In the genomic region with DNA sequence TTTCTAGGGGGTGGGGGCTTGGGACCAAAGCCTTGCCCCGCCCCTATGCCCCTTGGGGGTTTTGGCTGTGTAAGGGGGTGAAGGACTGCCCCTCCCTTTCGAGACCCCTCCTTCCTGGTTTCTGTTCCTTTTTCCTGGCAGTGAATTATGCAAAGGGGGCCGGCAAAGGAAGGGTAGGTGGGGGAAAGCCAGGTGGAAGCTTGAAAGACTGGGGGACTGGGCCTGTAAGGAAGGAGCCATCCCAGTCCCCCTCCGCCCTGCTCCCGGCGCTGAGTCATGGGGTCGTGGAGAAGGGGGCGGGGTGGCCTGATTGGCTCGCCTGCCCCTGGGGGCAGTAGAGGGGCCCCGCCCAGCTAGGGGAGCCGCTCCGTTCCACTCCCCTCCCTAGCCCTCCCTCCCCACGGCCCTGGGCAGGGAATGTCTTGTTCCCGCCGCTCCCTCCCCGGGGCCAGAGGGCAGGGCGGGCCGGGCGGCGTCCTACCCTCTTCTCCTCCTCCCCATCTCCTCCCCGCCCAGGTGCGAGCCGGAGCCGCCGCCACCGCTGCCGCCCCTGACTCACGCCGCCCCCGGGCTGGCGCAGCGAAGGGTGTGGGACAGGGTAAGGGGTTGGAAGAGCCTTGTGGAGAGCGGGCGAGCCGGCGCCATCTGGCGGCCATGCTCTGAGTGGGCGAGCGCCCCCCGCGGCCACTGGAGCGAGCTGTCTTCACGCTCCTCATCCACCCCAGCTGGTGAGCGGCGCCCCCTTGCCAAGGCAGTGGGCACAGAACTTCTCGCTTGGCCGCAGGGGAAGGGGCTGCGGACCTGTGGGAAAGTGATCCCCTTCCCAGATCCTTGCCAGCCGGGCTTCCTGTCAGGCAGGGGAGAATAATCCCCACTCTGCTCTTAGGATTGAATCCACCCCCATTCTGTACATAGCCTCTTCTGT, we compare ENCODE assay signal across 1 cellular context.
A peak's percentile ranks its signal among the peaks of the same experiment; 100 is the strongest.
TF ChIP-seq lines count a peak whose summit lies in the region.

No MANE protein-coding gene starts in this region.

TF ChIP-seq in K562, 482 proteins besides CTCF, POLR2A, EP300 and RAD21 (continued from another document):
- TF ChIP-seq, protein P1, sequence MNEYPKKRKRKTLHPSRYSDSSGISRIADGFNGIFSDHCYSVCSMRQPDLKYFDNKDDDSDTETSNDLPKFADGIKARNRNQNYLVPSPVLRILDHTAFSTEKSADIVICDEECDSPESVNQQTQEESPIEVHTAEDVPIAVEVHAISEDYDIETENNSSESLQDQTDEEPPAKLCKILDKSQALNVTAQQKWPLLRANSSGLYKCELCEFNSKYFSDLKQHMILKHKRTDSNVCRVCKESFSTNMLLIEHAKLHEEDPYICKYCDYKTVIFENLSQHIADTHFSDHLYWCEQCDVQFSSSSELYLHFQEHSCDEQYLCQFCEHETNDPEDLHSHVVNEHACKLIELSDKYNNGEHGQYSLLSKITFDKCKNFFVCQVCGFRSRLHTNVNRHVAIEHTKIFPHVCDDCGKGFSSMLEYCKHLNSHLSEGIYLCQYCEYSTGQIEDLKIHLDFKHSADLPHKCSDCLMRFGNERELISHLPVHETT (CRISPR knock-in tag; conservative IDR thresholded peaks at IDR 0.05 in 1 of 2, IDR thresholded peaks at IDR 0.05 in 1 of 2) = 0 out of 4 replicates have a peak, but pooled peaks of 1 of the 2 experiments have one; percentile 54
- TF ChIP-seq ZNF124 (CRISPR knock-in tag; IDR thresholded peaks at IDR 0.05) (no peak), NFIX (CRISPR knock-in tag; IDR thresholded peaks at IDR 0.05; ENCODE audit: low read depth) (no peak), HMGN3 (IDR thresholded peaks at IDR 0.05; ENCODE audit: borderline replicate concordance, extremely low read depth, insufficient read length, low read depth, low read length) (peak; percentile 97), NR2C2 (CRISPR knock-in tag; IDR thresholded peaks at IDR 0.05) (peak; percentile 84), NR2C2 (tag; IDR thresholded peaks at IDR 0.05) (peak; percentile 72), CTBP1 (IDR thresholded peaks at IDR 0.05; ENCODE audit: borderline replicate concordance) (peak; percentile 99), ZNF224 (CRISPR knock-in tag; IDR thresholded peaks at IDR 0.05) (no peak), GATAD2A (IDR thresholded peaks at IDR 0.05) (peak; percentile 88), RNF2 (IDR thresholded peaks at IDR 0.05) (peak; percentile 76; the same call in 1 of the 2 replicates), ZNF316 (IDR thresholded peaks at IDR 0.05) (peak; percentile 65), PHB (CRISPR knock-in tag; IDR thresholded peaks at IDR 0.05) (no peak), MTA1 (IDR thresholded peaks at IDR 0.05; ENCODE audit: borderline replicate concordance) (peak; percentile 24; the same call in 1 of the 2 replicates), GABPA (tag; conservative IDR thresholded peaks at IDR 0.05; ENCODE audit: low read depth) (peak; percentile 42; the same call in 1 of the 2 replicates), LEF1 (IDR thresholded peaks at IDR 0.05) (0 out of 2 replicates have a peak, but pooled peaks have one; percentile 27), PHF20 (IDR thresholded peaks at IDR 0.05; ENCODE audit: partially characterized antibody) (peak; percentile 14), CREM (IDR thresholded peaks at IDR 0.05; ENCODE audit: low read depth) (peak; percentile 69; the same call in 1 of the 2 replicates), ESRRA (IDR thresholded peaks at IDR 0.05; ENCODE audit: borderline replicate concordance, low read depth) (peak; percentile 64; the same call in 1 of the 2 replicates), EP400 (IDR thresholded peaks at IDR 0.05) (peak; percentile 77; the same call in 1 of the 2 replicates), TFAM (CRISPR knock-in tag; conservative IDR thresholded peaks at IDR 0.05) (no peak), TAF1 (IDR thresholded peaks at IDR 0.05; ENCODE audit: control insufficient read depth, extremely low read depth, insufficient read depth, low read length, severe bottlenecking) (peak; percentile 45)
- TF ChIP-seq, protein P2, sequence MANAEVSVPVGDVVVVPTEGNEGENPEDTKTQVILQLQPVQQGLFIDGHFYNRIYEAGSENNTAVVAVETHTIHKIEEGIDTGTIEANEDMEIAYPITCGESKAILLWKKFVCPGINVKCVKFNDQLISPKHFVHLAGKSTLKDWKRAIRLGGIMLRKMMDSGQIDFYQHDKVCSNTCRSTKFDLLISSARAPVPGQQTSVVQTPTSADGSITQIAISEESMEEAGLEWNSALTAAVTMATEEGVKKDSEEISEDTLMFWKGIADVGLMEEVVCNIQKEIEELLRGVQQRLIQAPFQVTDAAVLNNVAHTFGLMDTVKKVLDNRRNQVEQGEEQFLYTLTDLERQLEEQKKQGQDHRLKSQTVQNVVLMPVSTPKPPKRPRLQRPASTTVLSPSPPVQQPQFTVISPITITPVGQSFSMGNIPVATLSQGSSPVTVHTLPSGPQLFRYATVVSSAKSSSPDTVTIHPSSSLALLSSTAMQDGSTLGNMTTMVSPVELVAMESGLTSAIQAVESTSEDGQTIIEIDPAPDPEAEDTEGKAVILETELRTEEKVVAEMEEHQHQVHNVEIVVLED (CRISPR knock-in tag; IDR thresholded peaks at IDR 0.05) = no peak; the same call in 1 of the 2 replicates
- TF ChIP-seq, protein P3, sequence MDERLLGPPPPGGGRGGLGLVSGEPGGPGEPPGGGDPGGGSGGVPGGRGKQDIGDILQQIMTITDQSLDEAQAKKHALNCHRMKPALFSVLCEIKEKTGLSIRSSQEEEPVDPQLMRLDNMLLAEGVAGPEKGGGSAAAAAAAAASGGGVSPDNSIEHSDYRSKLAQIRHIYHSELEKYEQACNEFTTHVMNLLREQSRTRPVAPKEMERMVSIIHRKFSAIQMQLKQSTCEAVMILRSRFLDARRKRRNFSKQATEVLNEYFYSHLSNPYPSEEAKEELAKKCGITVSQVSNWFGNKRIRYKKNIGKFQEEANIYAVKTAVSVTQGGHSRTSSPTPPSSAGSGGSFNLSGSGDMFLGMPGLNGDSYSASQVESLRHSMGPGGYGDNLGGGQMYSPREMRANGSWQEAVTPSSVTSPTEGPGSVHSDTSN (CRISPR knock-in tag; IDR thresholded peaks at IDR 0.05; ENCODE audit: low read depth) = no peak
- TF ChIP-seq, protein P3 (tag; conservative IDR thresholded peaks at IDR 0.05; ENCODE audit: low read depth) = no peak
- TF ChIP-seq, protein P4, sequence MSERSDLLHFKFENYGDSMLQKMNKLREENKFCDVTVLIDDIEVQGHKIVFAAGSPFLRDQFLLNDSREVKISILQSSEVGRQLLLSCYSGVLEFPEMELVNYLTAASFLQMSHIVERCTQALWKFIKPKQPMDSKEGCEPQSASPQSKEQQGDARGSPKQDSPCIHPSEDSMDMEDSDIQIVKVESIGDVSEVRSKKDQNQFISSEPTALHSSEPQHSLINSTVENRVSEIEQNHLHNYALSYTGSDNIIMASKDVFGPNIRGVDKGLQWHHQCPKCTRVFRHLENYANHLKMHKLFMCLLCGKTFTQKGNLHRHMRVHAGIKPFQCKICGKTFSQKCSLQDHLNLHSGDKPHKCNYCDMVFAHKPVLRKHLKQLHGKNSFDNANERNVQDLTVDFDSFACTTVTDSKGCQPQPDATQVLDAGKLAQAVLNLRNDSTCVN (CRISPR knock-in tag; IDR thresholded peaks at IDR 0.05) = peak; percentile 11; the same call in 1 of the 2 replicates
- TF ChIP-seq, protein P5, sequence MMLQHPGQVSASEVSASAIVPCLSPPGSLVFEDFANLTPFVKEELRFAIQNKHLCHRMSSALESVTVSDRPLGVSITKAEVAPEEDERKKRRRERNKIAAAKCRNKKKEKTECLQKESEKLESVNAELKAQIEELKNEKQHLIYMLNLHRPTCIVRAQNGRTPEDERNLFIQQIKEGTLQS (IDR thresholded peaks at IDR 0.05) = peak; percentile 68
- TF ChIP-seq, protein P5 (CRISPR knock-in tag; conservative IDR thresholded peaks at IDR 0.05) = 0 out of 2 replicates have a peak, but pooled peaks have one; percentile 58
- TF ChIP-seq, protein P6, sequence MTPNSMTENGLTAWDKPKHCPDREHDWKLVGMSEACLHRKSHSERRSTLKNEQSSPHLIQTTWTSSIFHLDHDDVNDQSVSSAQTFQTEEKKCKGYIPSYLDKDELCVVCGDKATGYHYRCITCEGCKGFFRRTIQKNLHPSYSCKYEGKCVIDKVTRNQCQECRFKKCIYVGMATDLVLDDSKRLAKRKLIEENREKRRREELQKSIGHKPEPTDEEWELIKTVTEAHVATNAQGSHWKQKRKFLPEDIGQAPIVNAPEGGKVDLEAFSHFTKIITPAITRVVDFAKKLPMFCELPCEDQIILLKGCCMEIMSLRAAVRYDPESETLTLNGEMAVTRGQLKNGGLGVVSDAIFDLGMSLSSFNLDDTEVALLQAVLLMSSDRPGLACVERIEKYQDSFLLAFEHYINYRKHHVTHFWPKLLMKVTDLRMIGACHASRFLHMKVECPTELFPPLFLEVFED (CRISPR knock-in tag; conservative IDR thresholded peaks at IDR 0.05) = peak; percentile 64; the same call in 1 of the 2 replicates
- TF ChIP-seq, protein P7, sequence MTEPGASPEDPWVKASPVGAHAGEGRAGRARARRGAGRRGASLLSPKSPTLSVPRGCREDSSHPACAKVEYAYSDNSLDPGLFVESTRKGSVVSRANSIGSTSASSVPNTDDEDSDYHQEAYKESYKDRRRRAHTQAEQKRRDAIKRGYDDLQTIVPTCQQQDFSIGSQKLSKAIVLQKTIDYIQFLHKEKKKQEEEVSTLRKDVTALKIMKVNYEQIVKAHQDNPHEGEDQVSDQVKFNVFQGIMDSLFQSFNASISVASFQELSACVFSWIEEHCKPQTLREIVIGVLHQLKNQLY (CRISPR knock-in tag; conservative IDR thresholded peaks at IDR 0.05) = 0 out of 4 replicates have a peak, but pooled peaks of 1 of the 2 experiments have one; percentile 28
- TF ChIP-seq, protein P8, sequence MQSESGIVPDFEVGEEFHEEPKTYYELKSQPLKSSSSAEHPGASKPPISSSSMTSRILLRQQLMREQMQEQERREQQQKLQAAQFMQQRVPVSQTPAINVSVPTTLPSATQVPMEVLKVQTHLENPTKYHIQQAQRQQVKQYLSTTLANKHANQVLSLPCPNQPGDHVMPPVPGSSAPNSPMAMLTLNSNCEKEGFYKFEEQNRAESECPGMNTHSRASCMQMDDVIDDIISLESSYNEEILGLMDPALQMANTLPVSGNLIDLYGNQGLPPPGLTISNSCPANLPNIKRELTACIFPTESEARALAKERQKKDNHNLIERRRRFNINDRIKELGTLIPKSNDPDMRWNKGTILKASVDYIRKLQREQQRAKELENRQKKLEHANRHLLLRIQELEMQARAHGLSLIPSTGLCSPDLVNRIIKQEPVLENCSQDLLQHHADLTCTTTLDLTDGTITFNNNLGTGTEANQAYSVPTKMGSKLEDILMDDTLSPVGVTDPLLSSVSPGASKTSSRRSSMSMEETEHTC (IDR thresholded peaks at IDR 0.05) = peak; percentile 28; the same call in 1 of the 2 replicates
- TF ChIP-seq, protein P9, sequence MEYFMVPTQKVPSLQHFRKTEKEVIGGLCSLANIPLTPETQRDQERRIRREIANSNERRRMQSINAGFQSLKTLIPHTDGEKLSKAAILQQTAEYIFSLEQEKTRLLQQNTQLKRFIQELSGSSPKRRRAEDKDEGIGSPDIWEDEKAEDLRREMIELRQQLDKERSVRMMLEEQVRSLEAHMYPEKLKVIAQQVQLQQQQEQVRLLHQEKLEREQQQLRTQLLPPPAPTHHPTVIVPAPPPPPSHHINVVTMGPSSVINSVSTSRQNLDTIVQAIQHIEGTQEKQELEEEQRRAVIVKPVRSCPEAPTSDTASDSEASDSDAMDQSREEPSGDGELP (CRISPR knock-in tag; IDR thresholded peaks at IDR 0.05; ENCODE audit: borderline replicate concordance) = peak; percentile 96
- TF ChIP-seq, protein P10, sequence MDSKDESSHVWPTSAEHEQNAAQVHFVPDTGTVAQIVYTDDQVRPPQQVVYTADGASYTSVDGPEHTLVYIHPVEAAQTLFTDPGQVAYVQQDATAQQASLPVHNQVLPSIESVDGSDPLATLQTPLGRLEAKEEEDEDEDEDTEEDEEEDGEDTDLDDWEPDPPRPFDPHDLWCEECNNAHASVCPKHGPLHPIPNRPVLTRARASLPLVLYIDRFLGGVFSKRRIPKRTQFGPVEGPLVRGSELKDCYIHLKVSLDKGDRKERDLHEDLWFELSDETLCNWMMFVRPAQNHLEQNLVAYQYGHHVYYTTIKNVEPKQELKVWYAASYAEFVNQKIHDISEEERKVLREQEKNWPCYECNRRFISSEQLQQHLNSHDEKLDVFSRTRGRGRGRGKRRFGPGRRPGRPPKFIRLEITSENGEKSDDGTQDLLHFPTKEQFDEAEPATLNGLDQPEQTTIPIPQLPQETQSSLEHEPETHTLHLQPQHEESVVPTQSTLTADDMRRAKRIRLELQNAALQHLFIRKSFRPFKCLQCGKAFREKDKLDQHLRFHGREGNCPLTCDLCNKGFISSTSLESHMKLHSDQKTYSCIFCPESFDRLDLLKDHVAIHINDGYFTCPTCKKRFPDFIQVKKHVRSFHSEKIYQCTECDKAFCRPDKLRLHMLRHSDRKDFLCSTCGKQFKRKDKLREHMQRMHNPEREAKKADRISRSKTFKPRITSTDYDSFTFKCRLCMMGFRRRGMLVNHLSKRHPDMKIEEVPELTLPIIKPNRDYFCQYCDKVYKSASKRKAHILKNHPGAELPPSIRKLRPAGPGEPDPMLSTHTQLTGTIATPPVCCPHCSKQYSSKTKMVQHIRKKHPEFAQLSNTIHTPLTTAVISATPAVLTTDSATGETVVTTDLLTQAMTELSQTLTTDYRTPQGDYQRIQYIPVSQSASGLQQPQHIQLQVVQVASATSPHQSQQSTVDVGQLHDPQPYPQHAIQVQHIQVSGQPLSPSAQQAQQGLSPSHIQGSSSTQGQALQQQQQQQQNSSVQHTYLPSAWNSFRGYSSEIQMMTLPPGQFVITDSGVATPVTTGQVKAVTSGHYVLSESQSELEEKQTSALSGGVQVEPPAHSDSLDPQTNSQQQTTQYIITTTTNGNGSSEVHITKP (IDR thresholded peaks at IDR 0.05; ENCODE audit: partially characterized antibody) = peak; percentile 83
